25 cellular contexts compared by ENCODE assay signal in genomic region chr1:20936621-20937020, GRCh38.
"Had no signal": no experiment of that assay in that cellular context is flagged by ENCODE, and none has a peak within 500 bp of the region (broad histone marks: within the 10 kb centered on the region; RNA-seq: fewer than 3 reads in every experiment).

No MANE protein-coding gene starts in this region.

- DNase-seq: activated CD4-positive, alpha-beta T cell treated with anti-CD3 and anti-CD28 coated beads for 1 hour; activated CD8-positive, alpha-beta memory T cell treated with anti-CD3 and anti-CD28 coated beads for 24 hours; activated CD8-positive, alpha-beta memory T cell treated with anti-CD3 and anti-CD28 coated beads, Interleukin-2, amount 50 U/mL, for 4 hours; activated naive CD4-positive, alpha-beta T cell treated with Interleukin-2 at 50 U/mL for 16 hours; activated naive CD8-positive, alpha-beta T cell treated with anti-CD3 and anti-CD28 coated beads for 36 hours; activated T-cell treated with anti-CD3 and anti-CD28 coated beads, Interleukin-2, amount 50 U/mL, for 4 hours; amygdala; body of pancreas; foreskin melanocyte; glutamatergic neuron; hippocampal formation; left cardiac atrium; occipital lobe; retina; sigmoid colon; stimulated activated CD4-positive, alpha-beta T cell treated with anti-CD3 and anti-CD28 coated beads, Interleukin-2, amount 100 ng/mL, for 48 hours; stimulated activated CD8-positive, alpha-beta memory T cell treated with anti-CD3 and anti-CD28 coated beads, Interleukin-4, amount 100 ng/mL, for 48 hours; stimulated activated naive B cell treated with anti-CD40 and anti-IgM and Interleukin-4, amounts not matched to agents 10 μg/mL and 1 μg/mL and 100 μg/mL, for 72 hours; T-helper 9 cell; testis had no signal

- H3K4me2 ChIP-seq: smooth muscle cell had no signal

- H3K9me3 ChIP-seq: body of pancreas, sigmoid colon, testis, vagina had no signal

- ATAC-seq: activated T-cell treated with anti-CD3 and anti-CD28 coated beads, Interleukin-2, amount 50 U/mL, for 4 hours; body of pancreas; left cardiac atrium; stimulated activated naive B cell treated with anti-CD40 and anti-IgM and Interleukin-4, amounts not matched to agents 10 μg/mL and 1 μg/mL and 100 μg/mL, for 72 hours had no signal

- H3K27ac Mint-ChIP-seq: activated naive CD8-positive, alpha-beta T cell treated with anti-CD3 and anti-CD28 coated beads for 36 hours; stimulated activated naive B cell treated with anti-CD40 and anti-IgM and Interleukin-4, amounts not matched to agents 10 μg/mL and 1 μg/mL and 100 μg/mL, for 72 hours; type B pancreatic cell had no signal

- H3K4me1 ChIP-seq: body of pancreas, testis, vagina had no signal

- H3K4me3 ChIP-seq: body of pancreas, cardiac muscle cell, smooth muscle cell, testis, vagina had no signal

- H3K9me3 Mint-ChIP-seq: activated T-cell treated with anti-CD3 and anti-CD28 coated beads, Interleukin-2, amount 50 U/mL, for 4 hours; stimulated activated naive B cell treated with anti-CD40 and anti-IgM and Interleukin-4, amounts not matched to agents 10 μg/mL and 1 μg/mL and 100 μg/mL, for 72 hours; type B pancreatic cell had no signal

- H3K27me3 Mint-ChIP-seq: activated naive CD8-positive, alpha-beta T cell treated with anti-CD3 and anti-CD28 coated beads for 36 hours; stimulated activated naive B cell treated with anti-CD40 and anti-IgM and Interleukin-4, amounts not matched to agents 10 μg/mL and 1 μg/mL and 100 μg/mL, for 72 hours; type B pancreatic cell had no signal

- H3K27me3 ChIP-seq: body of pancreas, cardiac muscle cell, sigmoid colon, testis, vagina had no signal

- H3K4me3 Mint-ChIP-seq: activated naive CD8-positive, alpha-beta T cell treated with anti-CD3 and anti-CD28 coated beads for 36 hours; activated T-cell treated with anti-CD3 and anti-CD28 coated beads, Interleukin-2, amount 50 U/mL, for 4 hours; stimulated activated naive B cell treated with anti-CD40 and anti-IgM and Interleukin-4, amounts not matched to agents 10 μg/mL and 1 μg/mL and 100 μg/mL, for 72 hours; type B pancreatic cell had no signal

- H3K27ac ChIP-seq: body of pancreas, cardiac muscle cell, epithelial cell of prostate, testis, vagina had no signal
